8 cellular contexts compared by ENCODE assay signal in the genomic region with DNA sequence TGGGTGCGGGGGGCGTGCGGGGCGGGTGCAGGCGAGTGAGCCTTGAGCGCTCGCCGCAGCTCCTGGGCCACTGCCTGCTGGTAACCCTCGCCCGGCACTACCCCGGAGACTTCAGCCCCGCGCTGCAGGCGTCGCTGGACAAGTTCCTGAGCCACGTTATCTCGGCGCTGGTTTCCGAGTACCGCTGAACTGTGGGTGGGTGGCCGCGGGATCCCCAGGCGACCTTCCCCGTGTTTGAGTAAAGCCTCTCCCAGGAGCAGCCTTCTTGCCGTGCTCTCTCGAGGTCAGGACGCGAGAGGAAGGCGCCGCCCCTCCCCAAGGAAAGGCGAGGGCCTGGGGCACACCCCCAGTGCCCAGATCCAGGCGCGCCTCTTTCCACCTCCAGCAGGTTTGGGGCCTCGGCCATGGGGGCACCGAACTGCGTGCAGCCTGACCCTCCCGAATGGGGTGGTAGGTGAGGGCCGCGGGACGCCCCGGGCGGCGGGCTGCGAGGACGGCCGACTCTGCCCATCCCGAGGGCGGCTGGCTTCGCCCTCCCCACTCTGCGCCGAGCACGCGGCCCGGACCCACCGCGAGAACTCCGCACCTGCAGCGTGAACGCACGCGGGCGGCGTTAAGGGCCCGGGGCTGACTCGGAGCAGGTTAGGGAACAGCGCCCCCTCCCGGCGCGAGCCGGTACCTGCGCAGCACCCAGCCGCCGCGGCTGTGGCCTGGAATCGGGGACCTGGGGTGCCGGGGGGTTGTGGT.
DNase-seq lines count a peak whose midpoint lies in the region; ATAC-seq and TF ChIP-seq lines count a peak whose summit lies in the region.

No MANE protein-coding gene starts in this region.

- H2AFZ ChIP-seq in KMS-11 (ENCODE audit: low read depth) (peak overlapping the region; percentile 94), neuron (ENCODE audit: low read depth, low read length) (no peak overlapping the region)

- peaks cover 10% of the 10 kb centered on the region for H3K4me1 ChIP-seq in KMS-11 (ENCODE audit: low read depth, poor library complexity, severe bottlenecking)
- H3K4me1 ChIP-seq in neuron (ENCODE audit: insufficient read depth, low read length): peaks cover 8% of the 10 kb centered on the region
- H3K4me1 ChIP-seq in stomach smooth muscle (ENCODE audit: control insufficient read depth, insufficient read depth, low read length): peaks cover 22% of the 10 kb centered on the region

- TF ChIP-seq CTCF in GM06990 (IDR thresholded peaks at IDR 0.05; ENCODE audit: insufficient read depth, low read length, poor library complexity, severe bottlenecking) (peak; percentile 84), KMS-11 (conservative IDR thresholded peaks at IDR 0.05; ENCODE audit: low read depth, low read length) (peak; percentile 98), RWPE1 (conservative IDR thresholded peaks at IDR 0.05; ENCODE audit: low read depth) (peak; percentile 95)

- H3K9me3 ChIP-seq in neuron (ENCODE audit: low read length) (no peaks in the 10 kb centered on the region), stomach smooth muscle (ENCODE audit: control insufficient read depth in 2 of 2, low read length in 2 of 2) (no peaks in the 10 kb centered on the region)

- no peaks in the 10 kb centered on the region for H4K20me1 ChIP-seq in KMS-11 (ENCODE audit: insufficient read depth)

- H3K27ac ChIP-seq in KMS-11 (no peak overlapping the region), RWPE1 (no peak overlapping the region), stomach smooth muscle (ENCODE audit: low read length) (no peak overlapping the region)

- DNase-seq in GM06990 (ENCODE audit: extremely low read depth, insufficient read length): peak; percentile 85
- peak; percentile 78 for DNase-seq in RWPE1 (ENCODE audit: low spot score)
- DNase-seq in activated T-helper 9 cell treated with anti-CD3 and anti-CD28 coated beads, Interleukin-2, amount 50 U/mL, for 16 hours (ENCODE audit: low read depth): peak; percentile 72
- peak; percentile 16 for DNase-seq in fibroblast of the conjunctiva (ENCODE audit: low read depth)

- H3K79me2 ChIP-seq in KMS-11 (ENCODE audit: insufficient read depth, low read depth): no peaks in the 10 kb centered on the region

- H3K4me2 ChIP-seq in KMS-11: peak overlapping the region; percentile 97

- H3K9ac ChIP-seq in KMS-11 (peak overlapping the region; percentile 30; the same call in 1 of the 2 replicates), stomach smooth muscle (ENCODE audit: low read length in 2 of 2) (no peak overlapping the region)

- CTCF ChIA-PET in RWPE1 (lab: Yijun Ruan, JAX): interaction anchor here (0.5 to 1.4 kb wide), 10 partner anchors 11 to 111 kb away, joined by 3 to 8 read pairs (median 4); a partner anchor contains a TSS

- POLR2A ChIA-PET in RWPE1 (lab: Yijun Ruan, JAX; ENCODE audit: low non-redundant PET): no interaction called here

- H3K4me3 ChIP-seq in GM06990 (replicated peaks; ENCODE audit: low read depth, low read length): no peak overlapping the region
- H3K4me3 ChIP-seq in KMS-11 (IDR thresholded peaks at IDR 0.05; ENCODE audit: insufficient read depth, low read depth, low read length): no peak overlapping the region
- H3K4me3 ChIP-seq in neuron (ENCODE audit: low read length): peak overlapping the region; percentile 25
- H3K4me3 ChIP-seq in stomach smooth muscle (ENCODE audit: low read length in 2 of 2): peak overlapping the region; percentile 49 to 61

- ATAC-seq in GM19455 (IDR thresholded peaks at IDR 0.05; ENCODE audit: unreplicated experiment): no peak

- H3K27me3 ChIP-seq in GM06990 (replicated peaks; ENCODE audit: control insufficient read depth, insufficient read depth, low read length) (peaks cover 2% of the 10 kb centered on the region; the same call in 1 of the 2 replicates), KMS-11 (ENCODE audit: insufficient read depth, low read depth) (peaks cover 31% of the 10 kb centered on the region), neuron (ENCODE audit: insufficient read depth, low read length) (peaks cover 17% of the 10 kb centered on the region), stomach smooth muscle (ENCODE audit: control insufficient read depth in 1 of 2, insufficient read depth in 2 of 2, low read length in 2 of 2) (peaks cover 21 to 42% of the 10 kb centered on the region in 2 donors)

- H3K36me3 ChIP-seq in GM06990 (ENCODE audit: control insufficient read depth, insufficient read depth, low read length) (peaks cover 3% of the 10 kb centered on the region), KMS-11 (ENCODE audit: insufficient read depth) (no peaks in the 10 kb centered on the region), neuron (ENCODE audit: insufficient read depth, low read length) (peaks cover 15% of the 10 kb centered on the region), stomach smooth muscle (ENCODE audit: control insufficient read depth in 2 of 2, insufficient read depth in 2 of 2, low read length in 2 of 2) (no peaks in the 10 kb centered on the region)

Comparison
In these comparisons a context has a peak if more than half of its experiments do, and no peak if none do; other contexts are left out.
1. DNase-seq: peak in every context shown above with its lines; median percentile 85 in GM06990; 78 in RWPE1; 72 in activated T-helper 9 cell treated with anti-CD3 and anti-CD28 coated beads, Interleukin-2, amount 50 U/mL, for 16 hours; 16 in fibroblast of the conjunctiva.
2. H3K4me3 ChIP-seq: peak in neuron (single experiment) and stomach smooth muscle (2 of 2); none in GM06990 (single experiment) and KMS-11 (single experiment).
3. Peak in every context shown above with its lines, with median percentiles within 50 percentile points of each other: CTCF ChIP-seq.